ENCODE assay signal across 23 cellular contexts in the genomic region with DNA sequence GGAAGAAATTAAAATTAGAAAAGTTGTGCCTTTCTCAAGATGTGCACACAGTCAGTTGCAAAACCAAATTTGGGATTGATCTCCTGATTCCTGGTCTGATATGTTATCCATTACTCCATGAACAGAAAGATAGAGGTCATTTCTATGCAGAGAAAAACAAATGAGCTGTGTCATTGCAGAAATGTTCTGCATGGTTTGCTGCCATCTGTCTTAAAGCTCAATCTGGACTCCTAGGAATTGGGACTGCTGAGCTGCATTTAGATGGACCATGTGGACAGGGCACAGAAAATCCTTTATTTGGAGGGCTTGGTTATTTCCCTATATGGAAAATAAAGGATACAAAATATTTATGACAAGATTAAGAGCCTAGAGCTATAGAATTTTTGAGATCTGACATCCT.
A peak's percentile ranks its signal among the peaks of the same experiment; 100 is the strongest.
DNase-seq lines count a peak whose midpoint lies in the region; TF ChIP-seq lines count a peak whose summit lies in the region.
"Had no signal": no experiment of that assay in that cellular context is flagged by ENCODE, and none has a peak within 500 bp of the region (broad histone marks: within the 10 kb centered on the region; RNA-seq: fewer than 3 reads in every experiment).

No MANE protein-coding gene starts in this region.

- no peaks in the 10 kb centered on the region for H3K36me3 Mint-ChIP-seq in osteocyte (ENCODE audit: unreplicated experiment)
- H3K36me3 Mint-ChIP-seq: activated naive CD4-positive, alpha-beta T cell treated with anti-CD3 and anti-CD28 coated beads, Interleukin-2, amount 50 U/mL, for 24 hours; CD14-positive monocyte had no signal

- DNase-seq in G401 (ENCODE audit: low spot score) (peak; percentile 97), NCI-H524 treated with DMSO at 0.1 percent for 48 hours (lab: John Stamatoyannopoulos, UW) (peak; percentile 53), cerebellum (ENCODE audit: low spot score) (peak; percentile 69), putamen (ENCODE audit: low spot score) (peak; percentile 57), osteocyte (ENCODE audit: extremely low spot score, unreplicated experiment) (no peak), T1000 (lab: John Stamatoyannopoulos, UW) (no peak), lower leg skin (ENCODE audit: low spot score in 2 of 2) (no peak), COR-L47 (lab: John Stamatoyannopoulos, UW) (no peak)
- DNase-seq: activated CD4-positive, alpha-beta T cell treated with anti-CD3 and anti-CD28 coated beads for 1 hour; activated CD8-positive, alpha-beta T cell treated with anti-CD3 and anti-CD28 coated beads for 36 hours; esophagus squamous epithelium; gastrocnemius medialis; IMR-90; mesendoderm; NCI-H526 treated with DMSO at 0.1 percent for 48 hours; stimulated activated CD4-positive, alpha-beta T cell treated with anti-CD3 and anti-CD28 coated beads, Interleukin-15, amount 100 ng/mL, for 24 hours; stimulated activated naive CD4-positive, alpha-beta T cell treated with Interleukin-2 at 50 U/mL for 16 hours had no signal

- H3K4me1 Mint-ChIP-seq in osteocyte (ENCODE audit: unreplicated experiment): peaks cover 4% of the 10 kb centered on the region
- H3K4me1 Mint-ChIP-seq: activated naive CD4-positive, alpha-beta T cell treated with anti-CD3 and anti-CD28 coated beads, Interleukin-2, amount 50 U/mL, for 24 hours; CD14-positive monocyte had no signal

- H3K27me3 Mint-ChIP-seq in osteocyte (ENCODE audit: unreplicated experiment): no peaks in the 10 kb centered on the region
- H3K27me3 Mint-ChIP-seq: activated CD8-positive, alpha-beta T cell treated with anti-CD3 and anti-CD28 coated beads for 36 hours; activated naive CD4-positive, alpha-beta T cell treated with anti-CD3 and anti-CD28 coated beads, Interleukin-2, amount 50 U/mL, for 24 hours; dendritic cell treated with granulocyte-macrophage colony-stimulating factor and Interleukin-4, amounts not matched to agents 40 ng/mL and 50 ng/mL, for 4 days; progenitor cell of endocrine pancreas had no signal

- H3K4me3 Mint-ChIP-seq in osteocyte (ENCODE audit: unreplicated experiment): no peak overlapping the region
- H3K4me3 Mint-ChIP-seq: activated CD8-positive, alpha-beta T cell treated with anti-CD3 and anti-CD28 coated beads for 36 hours; activated naive CD4-positive, alpha-beta T cell treated with anti-CD3 and anti-CD28 coated beads, Interleukin-2, amount 50 U/mL, for 24 hours; CD14-positive monocyte; dendritic cell treated with granulocyte-macrophage colony-stimulating factor and Interleukin-4, amounts not matched to agents 40 ng/mL and 50 ng/mL, for 4 days had no signal

- no peak for TF ChIP-seq POLR2A in lower leg skin (IDR thresholded peaks at IDR 0.05)

- no peaks in the 10 kb centered on the region for H3K9me3 Mint-ChIP-seq in osteocyte (ENCODE audit: unreplicated experiment)
- H3K9me3 Mint-ChIP-seq: activated CD8-positive, alpha-beta T cell treated with anti-CD3 and anti-CD28 coated beads for 36 hours; activated naive CD4-positive, alpha-beta T cell treated with anti-CD3 and anti-CD28 coated beads, Interleukin-2, amount 50 U/mL, for 24 hours; activated T-helper 2 cell treated with anti-CD3 and anti-CD28 coated beads, Interferon-gamma antibody, Interleukin-2, Interleukin-4, amounts not matched to agents 10 μg/mL and 5 μg/mL and 100 μg/mL, durations not matched to agents 14 hours and 24 hours and 36 hours; CD14-positive monocyte; dendritic cell treated with granulocyte-macrophage colony-stimulating factor and Interleukin-4, amounts not matched to agents 40 ng/mL and 50 ng/mL, for 4 days had no signal

- intact Hi-C loops in lower leg skin (cut with DNase I; ENCODE audit: low total_unique reads): no loop called here

- no peak overlapping the region for H3K27ac Mint-ChIP-seq in osteocyte (ENCODE audit: unreplicated experiment)
- H3K27ac Mint-ChIP-seq: activated CD8-positive, alpha-beta T cell treated with anti-CD3 and anti-CD28 coated beads for 36 hours; activated naive CD4-positive, alpha-beta T cell treated with anti-CD3 and anti-CD28 coated beads, Interleukin-2, amount 50 U/mL, for 24 hours; activated T-helper 2 cell treated with anti-CD3 and anti-CD28 coated beads, Interferon-gamma antibody, Interleukin-2, Interleukin-4, amounts not matched to agents 10 μg/mL and 5 μg/mL and 100 μg/mL, durations not matched to agents 14 hours and 24 hours and 36 hours; CD14-positive monocyte; dendritic cell treated with granulocyte-macrophage colony-stimulating factor and Interleukin-4, amounts not matched to agents 40 ng/mL and 50 ng/mL, for 4 days; progenitor cell of endocrine pancreas had no signal

- in situ Hi-C loops in G401 (cut with HindIII; ENCODE audit: low sequenced_read_pairs): no loop called here

- no peak overlapping the region for H3K4me3 ChIP-seq in lower leg skin (ENCODE audit: low read depth, poor library complexity, severe bottlenecking)
- H3K4me3 ChIP-seq: esophagus squamous epithelium, gastrocnemius medialis, SJSA1 had no signal

- TF ChIP-seq CTCF in osteocyte (IDR thresholded peaks at IDR 0.05): no peak
- TF ChIP-seq CTCF in lower leg skin (IDR thresholded peaks at IDR 0.05): no peak

Comparison
In these comparisons a context has a peak if more than half of its experiments do, and no peak if none do; other contexts are left out.
1. DNase-seq: peak in G401 (single experiment), NCI-H524 treated with DMSO at 0.1 percent for 48 hours (single experiment), cerebellum (single experiment) and putamen (single experiment); none in osteocyte (single experiment), T1000 (single experiment), lower leg skin (0 of 2) and COR-L47 (single experiment).